Comparison of ENCODE assay signal across 25 cellular contexts in genomic region chr15:65069779-65070546, GRCh38. TPM values are rescaled to one million over a fixed set of nuclear protein-coding genes. Genes with fewer than 3 reads are reported as not detected.
A peak's percentile ranks its signal among the peaks of the same experiment; 100 is the strongest.
DNase-seq lines count a peak whose midpoint lies in the region; ATAC-seq and TF ChIP-seq lines count a peak whose summit lies in the region.
"Had no signal": no experiment of that assay in that cellular context is flagged by ENCODE, and none has a peak within 500 bp of the region (broad histone marks: within the 10 kb centered on the region; RNA-seq: fewer than 3 reads in every experiment).

No MANE protein-coding gene starts in this region.

- H3K9ac ChIP-seq in GM23248 = no peak overlapping the region
- no peak overlapping the region for H3K9ac ChIP-seq in mesenchymal stem cell (ENCODE audit: low read length)
- no peak overlapping the region for H3K9ac ChIP-seq in smooth muscle cell (ENCODE audit: low read depth)

- H3K18ac ChIP-seq in mesenchymal stem cell (ENCODE audit: low read depth in 1 of 2, low read length in 2 of 2) = peak overlapping the region; percentile 52 to 81

- H2BK120ac ChIP-seq in mesenchymal stem cell (ENCODE audit: low read depth, low read length) = peak overlapping the region; percentile 93

- DNase-seq in GM23248 (no peak), esophagus squamous epithelium (lab: John Stamatoyannopoulos, UW) (no peak), mesenchymal stem cell (no peak), smooth muscle cell (lab: John Stamatoyannopoulos, UW; ENCODE audit: unreplicated experiment) (no peak), left colon (no peak), NCI-H2171 (lab: John Stamatoyannopoulos, UW) (no peak)
- no peak for DNase-seq in effector memory CD8-positive, alpha-beta T cell
- DNase-seq: ACHN; activated CD4-positive, alpha-beta T cell treated with anti-CD3 and anti-CD28 coated beads, Interleukin-2, amount 10 ng/mL, durations not matched to agents 7 days and 5 days; activated CD8-positive, alpha-beta memory T cell treated with anti-CD3 and anti-CD28 coated beads, Interleukin-2, amount 50 U/mL, for 48 hours; activated gamma-delta T cell; hypothalamus; kidney; NCI-H1105; NCI-H2107; NCI-H526 treated with DMSO at 0.1 percent for 48 hours; nucleus accumbens; OCI-M1; SIG-M5; T-helper 1 cell had no signal

- H4K91ac ChIP-seq in mesenchymal stem cell (ENCODE audit: low read length) = no peak overlapping the region

- no peaks in the 10 kb centered on the region for H3K9me3 Mint-ChIP-seq in effector memory CD8-positive, alpha-beta T cell
- H3K9me3 Mint-ChIP-seq: activated CD4-positive, alpha-beta T cell treated with anti-CD3 and anti-CD28 coated beads, Interleukin-2, amount 10 ng/mL, durations not matched to agents 7 days and 5 days; central memory CD8-positive, alpha-beta T cell had no signal

- H3K9me3 ChIP-seq in GM23248 (ENCODE audit: low read depth) (no peaks in the 10 kb centered on the region), esophagus squamous epithelium (no peaks in the 10 kb centered on the region), mesenchymal stem cell (ENCODE audit: control insufficient read depth, low read length) (no peaks in the 10 kb centered on the region), smooth muscle cell (replicated peaks; ENCODE audit: low read depth) (no peaks in the 10 kb centered on the region)

- H3K4ac ChIP-seq in mesenchymal stem cell (ENCODE audit: low read depth in 1 of 2, low read length in 2 of 2) = peak overlapping the region in 1 of 2 experiments; percentile 81

- H4K8ac ChIP-seq in mesenchymal stem cell (ENCODE audit: low read length) = peak overlapping the region; percentile 1

- no peak overlapping the region for H2BK5ac ChIP-seq in mesenchymal stem cell (ENCODE audit: low read depth, low read length, poor library complexity, severe bottlenecking)

- H3K9me2 ChIP-seq in GM23248 (ENCODE audit: insufficient read depth) = no peaks in the 10 kb centered on the region

- no peak overlapping the region for H3K4me3 Mint-ChIP-seq in effector memory CD8-positive, alpha-beta T cell
- H3K4me3 Mint-ChIP-seq: activated CD4-positive, alpha-beta T cell treated with anti-CD3 and anti-CD28 coated beads, Interleukin-2, amount 10 ng/mL, durations not matched to agents 7 days and 5 days; central memory CD8-positive, alpha-beta T cell had no signal

- peaks cover 27 to 47% of the 10 kb centered on the region in 2 donors for H3K27me3 Mint-ChIP-seq in effector memory CD8-positive, alpha-beta T cell

- WGBS in GM23248 (ENCODE audit: low coverage in 1 of 2, low lambda C conversion rate in 2 of 2, missing lambda C conversion rate in 2 of 2), 2 experiments = 62 to 68% methylated on average over 5 of the region's 5 CpGs
- WGBS in esophagus squamous epithelium, 2 donors = 66 to 71% methylated on average over 3 to 5 of the region's 5 CpGs
- WGBS in mesenchymal stem cell = 91% methylated on average over 5 of the region's 5 CpGs
- WGBS in smooth muscle cell (ENCODE audit: low lambda C conversion rate) = 80% methylated on average over 5 of the region's 5 CpGs

- H2BK15ac ChIP-seq in mesenchymal stem cell (ENCODE audit: low read depth, poor library complexity, severe bottlenecking) = no peak overlapping the region

- H3K36me3 ChIP-seq in GM23248 (ENCODE audit: low read depth) (no peaks in the 10 kb centered on the region), esophagus squamous epithelium (no peaks in the 10 kb centered on the region), mesenchymal stem cell (ENCODE audit: control insufficient read depth in 1 of 2, insufficient read depth in 2 of 2, low read depth in 1 of 2, low read length in 2 of 2) (no peaks in the 10 kb centered on the region), smooth muscle cell (ENCODE audit: low read depth) (no peaks in the 10 kb centered on the region)

- H3F3A ChIP-seq in GM23248 (ENCODE audit: insufficient read depth) = peaks cover 22% of the 10 kb centered on the region
- H3F3A ChIP-seq in smooth muscle cell (ENCODE audit: low read depth) = peaks cover 9% of the 10 kb centered on the region

- H3K4me1 ChIP-seq in GM23248 (ENCODE audit: insufficient read depth) (peaks cover 35% of the 10 kb centered on the region), esophagus squamous epithelium (peaks cover 6 to 67% (median 18%) of the 10 kb centered on the region in 3 donors), mesenchymal stem cell (ENCODE audit: control insufficient read depth, insufficient read depth, low read depth, low read length) (peaks cover 10% of the 10 kb centered on the region), smooth muscle cell (ENCODE audit: low read depth) (peaks cover 27% of the 10 kb centered on the region)

- H3K27ac ChIP-seq in GM23248 (peak overlapping the region; percentile 28), esophagus squamous epithelium (peak overlapping the region; percentile 42 to 97 (median 86)), mesenchymal stem cell (ENCODE audit: low read length, poor library complexity, severe bottlenecking) (no peak overlapping the region), smooth muscle cell (ENCODE audit: low read depth) (peak overlapping the region; percentile 54)

- H3K27me3 ChIP-seq in GM23248 (replicated peaks; ENCODE audit: insufficient read depth) (peaks cover 19% of the 10 kb centered on the region), esophagus squamous epithelium (peaks cover 0 to 34% (median 0%) of the 10 kb centered on the region in 4 donors), mesenchymal stem cell (ENCODE audit: control insufficient read depth in 1 of 2, insufficient read depth in 1 of 2, low read length in 2 of 2) (peaks cover 25 to 71% of the 10 kb centered on the region in 2 experiments), smooth muscle cell (ENCODE audit: low read depth) (no peaks in the 10 kb centered on the region)

- H3K79me2 ChIP-seq in GM23248 (ENCODE audit: insufficient read depth) = no peaks in the 10 kb centered on the region
- no peaks in the 10 kb centered on the region for H3K79me2 ChIP-seq in smooth muscle cell (ENCODE audit: low read depth)

- no peak for TF ChIP-seq POLR2A in esophagus squamous epithelium (IDR thresholded peaks at IDR 0.05)

- H2BK12ac ChIP-seq in mesenchymal stem cell (ENCODE audit: low read length in 2 of 2) = peak overlapping the region; percentile 45 to 49

- no peak for TF ChIP-seq CTCF in esophagus squamous epithelium (IDR thresholded peaks at IDR 0.05)
- TF ChIP-seq CTCF in smooth muscle cell (IDR thresholded peaks at IDR 0.05; ENCODE audit: borderline replicate concordance, insufficient read depth, poor library complexity, severe bottlenecking) = no peak

- H3K4me3 ChIP-seq in GM23248 = no peak overlapping the region
- H3K4me3 ChIP-seq in esophagus squamous epithelium = no peak overlapping the region
- H3K4me3 ChIP-seq in mesenchymal stem cell (ENCODE audit: insufficient read depth in 1 of 2, low read depth in 1 of 2, low read length in 2 of 2) = no peak overlapping the region
- no peak overlapping the region for H3K4me3 ChIP-seq in smooth muscle cell

- no peaks in the 10 kb centered on the region for H3K79me1 ChIP-seq in mesenchymal stem cell (replicated peaks; ENCODE audit: low read length, poor library complexity, severe bottlenecking)

- H2AFZ ChIP-seq in GM23248 = no peak overlapping the region
- H2AFZ ChIP-seq in mesenchymal stem cell (ENCODE audit: low read depth, low read length) = no peak overlapping the region
- no peak overlapping the region for H2AFZ ChIP-seq in smooth muscle cell (ENCODE audit: low read depth)

- no peak overlapping the region for H3K14ac ChIP-seq in mesenchymal stem cell (ENCODE audit: low read length in 2 of 2)

- no peak overlapping the region for H3K23ac ChIP-seq in mesenchymal stem cell (ENCODE audit: low read length in 2 of 2)

- intact Hi-C loops in esophagus squamous epithelium (cut with DNase I) (no loop called here), left colon (cut with DNase I, micrococcal nuclease) (no loop called here)

- peak overlapping the region; percentile 12 for H3K4me2 ChIP-seq in GM23248 (ENCODE audit: unreplicated experiment)
- no peak overlapping the region for H3K4me2 ChIP-seq in mesenchymal stem cell (ENCODE audit: low read length, poor library complexity, severe bottlenecking)
- H3K4me2 ChIP-seq in smooth muscle cell = peak overlapping the region; percentile 1

- peaks cover 5% of the 10 kb centered on the region for H3K36me3 Mint-ChIP-seq in effector memory CD8-positive, alpha-beta T cell (ENCODE audit: insufficient read depth)

- no peak overlapping the region for H3K27ac Mint-ChIP-seq in effector memory CD8-positive, alpha-beta T cell
- H3K27ac Mint-ChIP-seq: activated CD4-positive, alpha-beta T cell treated with anti-CD3 and anti-CD28 coated beads, Interleukin-2, amount 10 ng/mL, durations not matched to agents 7 days and 5 days had no signal

- in situ Hi-C loops in GM23248 (cut with MboI) = no loop called here

- no peak for ATAC-seq in left colon
- ATAC-seq in effector memory CD8-positive, alpha-beta T cell (replicated peaks) = no peak
- no peak for ATAC-seq in HG03039 (IDR thresholded peaks at IDR 0.05; ENCODE audit: unreplicated experiment)

- H4K20me1 ChIP-seq in GM23248 (ENCODE audit: insufficient read depth) (no peaks in the 10 kb centered on the region), smooth muscle cell (ENCODE audit: low read depth) (peaks cover 4% of the 10 kb centered on the region)

- peaks cover 6 to 8% of the 10 kb centered on the region in 2 donors for H3K4me1 Mint-ChIP-seq in effector memory CD8-positive, alpha-beta T cell (ENCODE audit: low read depth in 2 of 2)

- no peak overlapping the region for H2AK5ac ChIP-seq in mesenchymal stem cell (ENCODE audit: low read length, severe bottlenecking)

RNA-seq across cellular contexts. Expression of gene RASL12, which starts 2.2 kb away (rescaled TPM):
- total RNA-seq in GM23248 (2014; rRNA removed; shearing (Covaris generic)) = not detected in 2 replicates
- polyA plus RNA-seq in GM23248 (2016; fragmentation: Nextera tagmentation; extraction: Ambion mirVana) = not detected in 2 replicates
- total RNA-seq in esophagus squamous epithelium = 10 to 100 TPM in 2 of 4 donors, 1 to 10 TPM in 2; 2.8 to 32.4 (median 8.9) TPM
- 3.3 TPM for polyA plus RNA-seq in mesenchymal stem cell (2013, experiment 1 of 2)
- 2.9 TPM for polyA plus RNA-seq in mesenchymal stem cell (2013, experiment 2 of 2)
- total RNA-seq in smooth muscle cell = 8.7 and 11.8 TPM in 2 replicates
- polyA plus RNA-seq in smooth muscle cell = 14.6 and 15.0 TPM in 2 replicates
- 1 to 10 TPM; 2.0 to 9.2 TPM for total RNA-seq in left colon
- total RNA-seq: activated CD4-positive, alpha-beta T cell treated with anti-CD3 and anti-CD28 coated beads, Interleukin-2, amount 10 ng/mL, durations not matched to agents 7 days and 5 days; G401; LHCN-M2; mononuclear cell had no signal

RNA-seq across cellular contexts. Expression of gene KBTBD13, which starts 6.6 kb away (rescaled TPM):
- total RNA-seq in GM23248 (2014; rRNA removed; shearing (Covaris generic)) = not detected in 2 replicates
- polyA plus RNA-seq in GM23248 (2016; fragmentation: Nextera tagmentation; extraction: Ambion mirVana) = not detected in 2 replicates
- not detected for total RNA-seq in esophagus squamous epithelium
- 0.01 TPM for polyA plus RNA-seq in mesenchymal stem cell (2013, experiment 1 of 2)
- 0.01 TPM for polyA plus RNA-seq in mesenchymal stem cell (2013, experiment 2 of 2)
- total RNA-seq in smooth muscle cell = not detected in 2 replicates
- 0.11 and 0.66 TPM in 2 replicates for polyA plus RNA-seq in smooth muscle cell
- under 1 TPM in 1 of 2 donors, not detected in 1; 0.08 TPM for total RNA-seq in left colon
- total RNA-seq: activated CD4-positive, alpha-beta T cell treated with anti-CD3 and anti-CD28 coated beads, Interleukin-2, amount 10 ng/mL, durations not matched to agents 7 days and 5 days; G401; LHCN-M2 had no signal

RNA-seq across cellular contexts. Expression of gene SLC51B, which starts 24.8 kb away (rescaled TPM):
- total RNA-seq in GM23248 (2014; rRNA removed; shearing (Covaris generic)) = not detected in 2 replicates
- not detected in 2 replicates for polyA plus RNA-seq in GM23248 (2016; fragmentation: Nextera tagmentation; extraction: Ambion mirVana)
- not detected for total RNA-seq in esophagus squamous epithelium
- polyA plus RNA-seq in mesenchymal stem cell (2013, experiment 1 of 2) = 0.91 TPM
- polyA plus RNA-seq in mesenchymal stem cell (2013, experiment 2 of 2) = 1.2 TPM
- total RNA-seq in smooth muscle cell = not detected in 2 replicates
- polyA plus RNA-seq in smooth muscle cell = not detected in 2 replicates
- 100 to 1,000 TPM; 104 to 127 TPM for total RNA-seq in left colon
- total RNA-seq: activated CD4-positive, alpha-beta T cell treated with anti-CD3 and anti-CD28 coated beads, Interleukin-2, amount 10 ng/mL, durations not matched to agents 7 days and 5 days; G401 had no signal

RNA-seq across cellular contexts. Expression of gene MTFMT, which starts 40.5 kb away (rescaled TPM):
- total RNA-seq in GM23248 (2014; rRNA removed; shearing (Covaris generic)) = 25.3 and 26.4 TPM in 2 replicates
- 22.2 and 23.8 TPM in 2 replicates for polyA plus RNA-seq in GM23248 (2016; fragmentation: Nextera tagmentation; extraction: Ambion mirVana)
- 10 to 100 TPM; 12.8 to 21.0 (median 17.8) TPM for total RNA-seq in esophagus squamous epithelium
- polyA plus RNA-seq in mesenchymal stem cell (2013, experiment 1 of 2) = 10.6 TPM
- 10.0 TPM for polyA plus RNA-seq in mesenchymal stem cell (2013, experiment 2 of 2)
- total RNA-seq in smooth muscle cell = 16.8 and 19.9 TPM in 2 replicates
- polyA plus RNA-seq in smooth muscle cell = 11.3 and 15.5 TPM in 2 replicates
- 10 to 100 TPM; 19.8 to 20.7 TPM for total RNA-seq in left colon

RNA-seq across cellular contexts. Expression of gene UBAP1L, which starts 45.0 kb away (rescaled TPM):
- 0.43 and 0.63 TPM in 2 replicates for total RNA-seq in GM23248 (2014; rRNA removed; shearing (Covaris generic))
- polyA plus RNA-seq in GM23248 (2016; fragmentation: Nextera tagmentation; extraction: Ambion mirVana) = 0.38 and 0.89 TPM in 2 replicates
- 1 to 10 TPM; 1.6 to 6.3 (median 2.0) TPM for total RNA-seq in esophagus squamous epithelium
- 0.64 TPM for polyA plus RNA-seq in mesenchymal stem cell (2013, experiment 1 of 2)
- polyA plus RNA-seq in mesenchymal stem cell (2013, experiment 2 of 2) = 0.53 TPM
- total RNA-seq in smooth muscle cell = 0.90 and 1.0 TPM in 2 replicates
- polyA plus RNA-seq in smooth muscle cell = 1.2 and 3.1 TPM in 2 replicates
- total RNA-seq in left colon = 1 to 10 TPM; 2.3 to 3.2 TPM

Comparison
In these comparisons a context has a peak if more than half of its experiments do, and no peak if none do; other contexts are left out.
1. RNA of gene SLC51B, which starts 24.8 kb away (total RNA-seq): 104 to 127 TPM in left colon; not detected in GM23248, not detected in esophagus squamous epithelium and not detected in smooth muscle cell; every median in the first group is over 10 times any median in the second.